8 cellular contexts compared by ENCODE assay signal in the genomic region with DNA sequence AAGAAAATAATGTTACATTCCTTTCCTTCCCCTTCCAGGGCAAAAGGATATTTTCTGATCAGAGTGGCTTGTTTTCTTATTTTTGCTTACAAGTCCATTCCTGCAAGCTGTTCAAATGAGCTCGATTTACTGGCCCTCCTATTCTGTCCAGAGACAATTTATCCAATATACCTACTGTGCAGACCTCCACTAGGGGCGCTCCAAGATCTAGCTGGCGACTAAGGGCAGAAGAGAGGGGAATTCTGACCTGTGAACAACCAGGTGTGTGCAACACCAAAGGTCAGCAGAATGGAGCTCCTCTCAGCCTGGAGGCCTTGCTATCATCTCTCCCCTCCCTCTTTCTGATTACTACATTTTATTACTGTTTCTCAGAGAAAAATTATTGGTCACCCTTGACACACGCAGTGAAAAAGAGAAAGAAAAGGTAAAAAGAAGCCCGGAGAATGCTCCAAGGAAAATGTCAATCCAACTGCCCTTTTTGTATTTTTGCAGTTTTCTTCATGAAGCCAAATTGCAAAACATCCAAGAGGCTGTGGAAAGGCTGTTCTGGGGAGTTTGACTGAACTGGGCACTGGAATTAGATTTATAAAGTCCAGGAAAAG. TPM values are rescaled to one million over a fixed set of nuclear protein-coding genes. Genes with fewer than 3 reads are reported as not detected.
A peak's percentile ranks its signal among the peaks of the same experiment; 100 is the strongest.
DNase-seq lines count a peak whose midpoint lies in the region; ATAC-seq, FAIRE-seq and TF ChIP-seq lines count a peak whose summit lies in the region.

No MANE protein-coding gene starts in this region.

- H3K4me1 ChIP-seq in astrocyte (ENCODE audit: insufficient read depth, low read length) = no peaks in the 10 kb centered on the region
- H3K4me1 ChIP-seq in kidney (ENCODE audit: control insufficient read depth in 1 of 2, insufficient read depth in 1 of 2, low read depth in 1 of 2, low read length in 2 of 2) = peaks cover 0 to 4% of the 10 kb centered on the region in 2 donors
- peaks cover 10% of the 10 kb centered on the region for H3K4me1 ChIP-seq in testis

- H3K36me3 ChIP-seq in astrocyte (ENCODE audit: insufficient read depth, low read length) (no peaks in the 10 kb centered on the region), kidney (ENCODE audit: control insufficient read depth in 1 of 2, insufficient read depth in 2 of 2, low read length in 2 of 2) (no peaks in the 10 kb centered on the region), testis (ENCODE audit: low read depth, missing control alignments) (no peaks in the 10 kb centered on the region)

- H3K4me3 ChIP-seq in astrocyte (ENCODE audit: insufficient read depth, low read depth, low read length) (no peak overlapping the region), kidney (ENCODE audit: low read length in 2 of 2) (no peak overlapping the region), testis (no peak overlapping the region)

- no peaks in the 10 kb centered on the region for H3K9me3 ChIP-seq in CD4-positive, alpha-beta T cell (ENCODE audit: control insufficient read depth, low read length)
- H3K9me3 ChIP-seq in astrocyte (ENCODE audit: insufficient read depth, low read depth, low read length) (no peaks in the 10 kb centered on the region), kidney (ENCODE audit: control insufficient read depth in 1 of 2, low read length in 2 of 2) (no peaks in the 10 kb centered on the region), testis (no peaks in the 10 kb centered on the region)

- peaks cover 43% of the 10 kb centered on the region for H3K27me3 ChIP-seq in CD4-positive, alpha-beta T cell (ENCODE audit: control insufficient read depth, insufficient read depth, low read length)
- H3K27me3 ChIP-seq in astrocyte (ENCODE audit: insufficient read depth, low read length) = peaks cover 31% of the 10 kb centered on the region
- H3K27me3 ChIP-seq in testis = no peaks in the 10 kb centered on the region

- no peak overlapping the region for H3K9ac ChIP-seq in astrocyte (ENCODE audit: low read length)
- no peak overlapping the region for H3K9ac ChIP-seq in kidney (ENCODE audit: low read length in 2 of 2)

- no peak overlapping the region for H3K4me3 Mint-ChIP-seq in CD4-positive, alpha-beta T cell
- no peak overlapping the region for H3K4me3 Mint-ChIP-seq in astrocyte (ENCODE audit: unreplicated experiment)

- H3K36me3 Mint-ChIP-seq in CD4-positive, alpha-beta T cell (ENCODE audit: low read depth) = no peaks in the 10 kb centered on the region
- H3K36me3 Mint-ChIP-seq in astrocyte (ENCODE audit: low read depth, unreplicated experiment) = no peaks in the 10 kb centered on the region

- 41 to 43% methylated on average over 5 of the region's 5 CpGs for WGBS in testis, 2 donors

- no peak overlapping the region for H3K4me2 ChIP-seq in astrocyte (ENCODE audit: low read length)

- DNase-seq in CD4-positive, alpha-beta T cell = peak in 2 of 10 experiments; percentile 2 to 3
- peak; percentile 56 for DNase-seq in GM19239 (ENCODE audit: insufficient read length, low spot score)
- DNase-seq in NCI-H510A (lab: John Stamatoyannopoulos, UW) = peak; percentile 26
- no peak for DNase-seq in astrocyte (ENCODE audit: low read depth)
- no peak for DNase-seq in kidney
- DNase-seq in testis = peak; percentile 52
- DNase-seq in foreskin melanocyte = no peak

- no peaks in the 10 kb centered on the region for H4K20me1 ChIP-seq in astrocyte (ENCODE audit: insufficient read depth, low read length)

- H3K27me3 Mint-ChIP-seq in CD4-positive, alpha-beta T cell = peaks cover 80% of the 10 kb centered on the region
- peaks cover 74% of the 10 kb centered on the region for H3K27me3 Mint-ChIP-seq in astrocyte (ENCODE audit: low read depth, unreplicated experiment)

- H2AFZ ChIP-seq in astrocyte (ENCODE audit: low read depth, low read length) = no peak overlapping the region

- H3K27ac Mint-ChIP-seq in CD4-positive, alpha-beta T cell = no peak overlapping the region
- no peak overlapping the region for H3K27ac Mint-ChIP-seq in astrocyte (ENCODE audit: unreplicated experiment)

- FAIRE-seq in GM19239 (lab: Jason Lieb, UNC) (peak; percentile 66), astrocyte (lab: Jason Lieb, UNC) (no peak), kidney (lab: Jason Lieb, UNC) (no peak)

- intact Hi-C loops in CD4-positive, alpha-beta T cell (cut with DNase I, micrococcal nuclease) = no loop called here
- intact Hi-C loops in kidney (cut with DNase I) (no loop called here), testis (cut with DNase I; ENCODE audit: low total_unique reads) (no loop called here)

- CTCF ChIA-PET in CD4-positive, alpha-beta T cell (lab: Charles Lee) = no interaction called here

- H3K9me3 Mint-ChIP-seq in CD4-positive, alpha-beta T cell = no peaks in the 10 kb centered on the region
- no peaks in the 10 kb centered on the region for H3K9me3 Mint-ChIP-seq in astrocyte (ENCODE audit: unreplicated experiment)

- ATAC-seq in CD4-positive, alpha-beta T cell (ENCODE audit: poor library complexity) = no peak
- no peak for ATAC-seq in GM19397 (IDR thresholded peaks at IDR 0.05; ENCODE audit: unreplicated experiment)

- no peaks in the 10 kb centered on the region for H3K79me2 ChIP-seq in astrocyte (ENCODE audit: insufficient read depth, low read length)

- no peak for TF ChIP-seq POLR2A in testis (IDR thresholded peaks at IDR 0.05)

- TF ChIP-seq CTCF in CD4-positive, alpha-beta T cell (IDR thresholded peaks at IDR 0.05) = peak; percentile 43
- peak; percentile 61 for TF ChIP-seq CTCF in astrocyte (IDR thresholded peaks at IDR 0.05; ENCODE audit: insufficient read depth, low read depth, low read length)
- peak; percentile 45 for TF ChIP-seq CTCF in kidney (IDR thresholded peaks at IDR 0.05; ENCODE audit: borderline replicate concordance, extremely low read depth, insufficient read depth)
- TF ChIP-seq CTCF in testis (IDR thresholded peaks at IDR 0.05) = peak in 2 of 3 experiments; percentile 13 to 56

- no peak overlapping the region for H3K27ac ChIP-seq in CD4-positive, alpha-beta T cell (ENCODE audit: low read depth, low read length)
- H3K27ac ChIP-seq in astrocyte (ENCODE audit: low read depth, low read length) = no peak overlapping the region
- no peak overlapping the region for H3K27ac ChIP-seq in kidney (ENCODE audit: low read depth in 2 of 2, low read length in 2 of 2)
- no peak overlapping the region for H3K27ac ChIP-seq in testis

- POLR2A ChIA-PET in CD4-positive, alpha-beta T cell (lab: Charles Lee) = no interaction called here

- no peaks in the 10 kb centered on the region for H3K4me1 Mint-ChIP-seq in CD4-positive, alpha-beta T cell (ENCODE audit: low read depth)
- no peaks in the 10 kb centered on the region for H3K4me1 Mint-ChIP-seq in astrocyte (ENCODE audit: low read depth, unreplicated experiment)

RNA-seq across cellular contexts. Expression of a gene that starts 3.2 kb away (rescaled TPM):
- under 1 TPM in 1 of 2 experiments, not detected in 1; 0.05 TPM for total RNA-seq in CD4-positive, alpha-beta T cell
- total RNA-seq in astrocyte (2.2 and 2.3 TPM in 2 replicates), kidney (0.19 TPM), testis (1 to 10 TPM in 1 of 2 donors, under 1 TPM in 1; 0.71 to 1.4 TPM)
- polyA plus RNA-seq in kidney (ENCODE audit: insufficient read depth, low read depth, low replicate concordance) (0.09 TPM), testis (ENCODE audit: insufficient read depth, low read depth, low replicate concordance) (0.69 TPM)

Comparison
In these comparisons a context has a peak if more than half of its experiments do, and no peak if none do; other contexts are left out.
1. DNase-seq: peak in GM19239 (single experiment), NCI-H510A (single experiment) and testis (single experiment); none in astrocyte (single experiment), kidney (single experiment) and foreskin melanocyte (single experiment).
2. Peak in every context shown above with its lines, with median percentiles within 50 percentile points of each other: CTCF ChIP-seq.